10 cellular contexts compared by ENCODE assay signal in genomic region chr5:78677777-78678668, GRCh38. TPM values are rescaled to one million over a fixed set of nuclear protein-coding genes. Genes with fewer than 3 reads are reported as not detected.
DNase-seq lines count a peak whose midpoint lies in the region; ATAC-seq, FAIRE-seq and TF ChIP-seq lines count a peak whose summit lies in the region.
"Had no signal": no experiment of that assay in that cellular context is flagged by ENCODE, and none has a peak within 500 bp of the region (broad histone marks: within the 10 kb centered on the region; RNA-seq: fewer than 3 reads in every experiment).

No MANE protein-coding gene starts in this region.

- peaks cover 27% of the 10 kb centered on the region for H3K4me1 ChIP-seq in KMS-11 (ENCODE audit: low read depth, poor library complexity, severe bottlenecking)
- no peaks in the 10 kb centered on the region for H3K4me1 ChIP-seq in endothelial cell of umbilical vein (ENCODE audit: control insufficient read depth, extremely low read depth, insufficient read depth, low read length)
- no peaks in the 10 kb centered on the region for H3K4me1 ChIP-seq in psoas muscle

- DNase-seq in GM03348 (ENCODE audit: low spot score) (peak; percentile 83), endothelial cell of umbilical vein (ENCODE audit: low read depth, low spot score) (no peak), psoas muscle (peak; percentile 65 to 76), AML-193 (lab: John Stamatoyannopoulos, UW) (no peak), medulla oblongata (ENCODE audit: extremely low spot score) (no peak), HuH-7.5 (ENCODE audit: low spot score) (no peak)
- DNase-seq: stimulated activated naive B cell treated with anti-CD40 and anti-IgM and Interleukin-4, amounts not matched to agents 10 μg/mL and 1 μg/mL and 100 μg/mL, for 72 hours had no signal

- FAIRE-seq in endothelial cell of umbilical vein (lab: Jason Lieb, UNC), result peak; percentile 35
- FAIRE-seq: colon had no signal

- POLR2A ChIA-PET in endothelial cell of umbilical vein (lab: Charles Lee), result no interaction called here

- H3K36me3 ChIP-seq in KMS-11 (ENCODE audit: insufficient read depth), result no peaks in the 10 kb centered on the region
- no peaks in the 10 kb centered on the region for H3K36me3 ChIP-seq in endothelial cell of umbilical vein (ENCODE audit: control insufficient read depth in 2 of 2, extremely low read depth in 1 of 2, insufficient read depth in 2 of 2, low read length in 2 of 2)
- H3K36me3 ChIP-seq in psoas muscle (ENCODE audit: insufficient read depth in 1 of 2, low read depth in 1 of 2), result no peaks in the 10 kb centered on the region

- H3K4me3 ChIP-seq in KMS-11 (IDR thresholded peaks at IDR 0.05; ENCODE audit: insufficient read depth, low read depth, low read length) (no peak overlapping the region), endothelial cell of umbilical vein (replicated peaks in 1 of 3; ENCODE audit: insufficient read depth in 1 of 3, low read depth in 1 of 3, low read length in 3 of 3) (no peak overlapping the region), psoas muscle (no peak overlapping the region)

- TF ChIP-seq CTCF in KMS-11 (conservative IDR thresholded peaks at IDR 0.05; ENCODE audit: low read depth, low read length) (no peak), endothelial cell of umbilical vein (IDR thresholded peaks at IDR 0.05; ENCODE audit: extremely low read depth in 1 of 2, insufficient read depth in 1 of 2, low read depth in 1 of 2, low read length in 2 of 2) (no peak), psoas muscle (IDR thresholded peaks at IDR 0.05) (no peak)

- H4K20me1 ChIP-seq in KMS-11 (ENCODE audit: insufficient read depth) (no peaks in the 10 kb centered on the region), endothelial cell of umbilical vein (replicated peaks; ENCODE audit: control insufficient read depth, extremely low read depth, insufficient read depth, low read length) (no peaks in the 10 kb centered on the region)

- H3K9me1 ChIP-seq in endothelial cell of umbilical vein (replicated peaks; ENCODE audit: control insufficient read depth, extremely low read depth, insufficient read depth, low read length), result no peaks in the 10 kb centered on the region

- H3K27ac ChIP-seq in KMS-11 (no peak overlapping the region), endothelial cell of umbilical vein (ENCODE audit: insufficient read depth, low read depth, low read length) (no peak overlapping the region), psoas muscle (peak overlapping the region; percentile 56)

- no peak for TF ChIP-seq POLR2A in endothelial cell of umbilical vein (IDR thresholded peaks at IDR 0.05; ENCODE audit: low read depth, low read length)

- H3K4me2 ChIP-seq in KMS-11, result 0 out of 2 replicates have a peak overlapping the region, but pooled peaks have one; percentile 5
- H3K4me2 ChIP-seq in endothelial cell of umbilical vein (ENCODE audit: insufficient read depth, low read length), result no peak overlapping the region

- 28 to 43% (median 32%) methylated on average over 6 of the region's 6 CpGs for WGBS in psoas muscle, 3 donors

- H2AFZ ChIP-seq in KMS-11 (ENCODE audit: low read depth) (no peak overlapping the region), endothelial cell of umbilical vein (ENCODE audit: low read depth, low read length) (no peak overlapping the region)

- H3K9ac ChIP-seq in KMS-11 (no peak overlapping the region), endothelial cell of umbilical vein (replicated peaks; ENCODE audit: extremely low read depth, insufficient read depth, low read length) (no peak overlapping the region)

- H3K79me2 ChIP-seq in KMS-11 (ENCODE audit: insufficient read depth, low read depth) (no peaks in the 10 kb centered on the region), endothelial cell of umbilical vein (ENCODE audit: control insufficient read depth, insufficient read depth, low read length) (no peaks in the 10 kb centered on the region)

- intact Hi-C loops in endothelial cell of umbilical vein (cut with micrococcal nuclease), result no loop called here
- intact Hi-C loops in psoas muscle (cut with DNase I), result no loop called here

- dilution Hi-C loops in endothelial cell of umbilical vein (cut with MboI; ENCODE audit: extremely low pct_ligation_motif_present, low sequenced_read_pairs), result no loop called here

- H3K27me3 ChIP-seq in KMS-11 (ENCODE audit: insufficient read depth, low read depth), result no peaks in the 10 kb centered on the region
- peaks cover 0 to 2% of the 10 kb centered on the region in 2 experiments for H3K27me3 ChIP-seq in endothelial cell of umbilical vein (ENCODE audit: control insufficient read depth in 2 of 2, insufficient read depth in 2 of 2, low read length in 2 of 2)
- no peaks in the 10 kb centered on the region for H3K27me3 ChIP-seq in psoas muscle (ENCODE audit: insufficient read depth in 3 of 3, low read length in 2 of 3)

- no TSS peak for BruUV-seq in endothelial cell of umbilical vein (replicated peaks; lab: Mats Ljungman, UMichigan)

- H3K9me3 ChIP-seq in endothelial cell of umbilical vein (replicated peaks; ENCODE audit: control insufficient read depth, insufficient read depth, low read length) (no peaks in the 10 kb centered on the region), psoas muscle (no peaks in the 10 kb centered on the region)

- CTCF ChIA-PET in endothelial cell of umbilical vein (lab: Charles Lee), result no interaction called here

- peak; percentile 44 to 76 (median 63) for ATAC-seq in psoas muscle
- ATAC-seq in HG03469 (IDR thresholded peaks at IDR 0.05; ENCODE audit: unreplicated experiment), result no peak

TF ChIP-seq in endothelial cell of umbilical vein, 7 proteins besides CTCF, POLR2A, EP300 and RAD21:
- TF ChIP-seq JUN (IDR thresholded peaks at IDR 0.05; ENCODE audit: borderline replicate concordance, insufficient read depth, insufficient read length, low read depth), result no peak
- TF ChIP-seq, protein P1, sequence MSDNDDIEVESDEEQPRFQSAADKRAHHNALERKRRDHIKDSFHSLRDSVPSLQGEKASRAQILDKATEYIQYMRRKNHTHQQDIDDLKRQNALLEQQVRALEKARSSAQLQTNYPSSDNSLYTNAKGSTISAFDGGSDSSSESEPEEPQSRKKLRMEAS (IDR thresholded peaks at IDR 0.05; ENCODE audit: insufficient read depth, insufficient read length), result no peak
- TF ChIP-seq MYC (IDR thresholded peaks at IDR 0.05; ENCODE audit: low read depth, low read length), result no peak
- TF ChIP-seq POLR2AphosphoS5 (IDR thresholded peaks at IDR 0.05; ENCODE audit: insufficient read depth, low read depth, low read length), result no peak
- TF ChIP-seq GATA2 (IDR thresholded peaks at IDR 0.05; ENCODE audit: insufficient read depth, insufficient read length, low read depth, low read length), result no peak
- no peak for TF ChIP-seq FOS (IDR thresholded peaks at IDR 0.05; ENCODE audit: borderline replicate concordance, insufficient read depth, low read length)
- TF ChIP-seq EZH2 (IDR thresholded peaks at IDR 0.05; ENCODE audit: borderline replicate concordance, low read depth, low read length, severe bottlenecking), result no peak

RNA-seq across cellular contexts. Expression of gene LHFPL2, which starts 29.5 kb away (rescaled TPM):
- total RNA-seq in endothelial cell of umbilical vein (26.8 and 36.3 TPM in 2 replicates), psoas muscle (1 to 10 TPM; 3.6 to 6.4 (median 4.8) TPM)
- polyA plus RNA-seq in endothelial cell of umbilical vein (9.3 and 9.6 TPM in 2 replicates), psoas muscle (1 to 10 TPM; 1.1 to 2.5 (median 2.3) TPM)
- polyA plus RNA-seq in endothelial cell of umbilical vein (2011; cell fraction: cytosol; rRNA removed), result 8.1 and 9.5 TPM in 2 replicates
- 19.9 and 20.5 TPM in 2 replicates for polyA plus RNA-seq in endothelial cell of umbilical vein (2011; cell fraction: nucleus; rRNA removed)
- 34.9 and 35.2 TPM in 2 replicates for polyA plus RNA-seq in endothelial cell of umbilical vein (2012)
- 29.7 and 34.7 TPM in 2 replicates for polyA minus RNA-seq in endothelial cell of umbilical vein
- polyA minus RNA-seq in endothelial cell of umbilical vein (2011; cell fraction: cytosol; rRNA and poly(A)+ RNA removed), result 2.4 TPM
- polyA minus RNA-seq in endothelial cell of umbilical vein (2011; cell fraction: nucleus; rRNA and poly(A)+ RNA removed), result 46.8 and 57.6 TPM in 2 replicates

Comparison
In these comparisons a context has a peak if more than half of its experiments do, and no peak if none do; other contexts are left out.
1. DNase-seq: peak in GM03348 (single experiment) and psoas muscle (2 of 2); none in endothelial cell of umbilical vein (single experiment), AML-193 (0 of 2), medulla oblongata (single experiment) and HuH-7.5 (single experiment).